Comparison of ENCODE assay signal across 8 cellular contexts in the genomic region with DNA sequence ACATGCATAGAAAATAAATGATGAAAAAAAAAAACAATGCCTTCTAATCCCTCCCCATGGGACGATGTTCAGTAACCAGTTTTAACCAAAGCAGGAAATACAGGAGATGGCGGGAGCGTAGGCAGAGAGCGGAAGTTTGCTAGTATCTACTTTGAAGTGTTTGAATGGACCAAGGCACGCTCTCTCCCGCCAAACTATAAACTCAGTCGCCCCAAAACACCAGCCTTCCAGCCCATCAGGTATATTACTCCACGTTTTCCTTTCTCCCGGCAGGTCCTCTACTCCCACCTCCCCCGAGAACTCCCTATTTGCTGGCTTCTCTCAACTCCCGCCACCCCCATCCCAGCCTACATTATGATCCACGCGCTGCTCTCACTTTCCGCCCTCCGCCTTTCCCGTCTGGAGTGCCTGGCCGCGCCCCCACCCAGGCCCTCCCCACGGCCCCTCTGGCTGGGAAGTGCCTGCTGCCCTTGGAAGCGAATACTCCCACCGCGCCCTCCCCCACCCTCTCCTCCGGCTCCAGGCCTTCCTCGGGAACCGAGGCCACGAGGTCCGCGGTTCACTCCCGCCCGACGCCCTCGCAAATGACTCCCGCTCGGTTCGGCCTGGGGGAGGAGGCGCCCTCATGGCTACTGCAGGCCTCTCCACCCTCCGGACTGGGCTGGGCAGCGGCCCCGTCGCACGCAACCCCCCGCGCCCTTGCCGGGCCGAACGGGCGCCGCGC. TPM values are rescaled to one million over a fixed set of nuclear protein-coding genes. Genes with fewer than 3 reads are reported as not detected.
A peak's percentile ranks its signal among the peaks of the same experiment; 100 is the strongest.
DNase-seq lines count a peak whose midpoint lies in the region; ATAC-seq and TF ChIP-seq lines count a peak whose summit lies in the region.

No MANE protein-coding gene starts in this region.

- in situ Hi-C loops in GM13976 (cut with MboI; ENCODE audit: low sequenced_read_pairs, unreplicated experiment), result no loop called here

- DNase-seq in GM13976 (ENCODE audit: low spot score), result peak; percentile 69
- DNase-seq in NCI-H1694 treated with DMSO at 0.1 percent for 48 hours (lab: John Stamatoyannopoulos, UW), result peak; percentile 31
- DNase-seq in T-helper 2 cell, result peak in 4 of 5 experiments; percentile 11 to 55 (median 30)
- peak; percentile 72 for DNase-seq in astrocyte of the hippocampus (ENCODE audit: low read depth, low spot score)
- peak; percentile 17 for DNase-seq in iPS DF 19.7 (ENCODE audit: low read depth, low spot score)
- DNase-seq in sciatic nerve (ENCODE audit: low spot score), result peak; percentile 72
- DNase-seq in cortex of kidney (lab: John Stamatoyannopoulos, UW), result no peak

- no peak for TF ChIP-seq CTCF in GM13976 (IDR thresholded peaks at IDR 0.05; ENCODE audit: borderline replicate concordance, control extremely low read depth, extremely low read depth, insufficient read depth, missing control alignments)

- peak; percentile 18 for ATAC-seq in HG02938 (IDR thresholded peaks at IDR 0.05; ENCODE audit: unreplicated experiment)
- peak; percentile 57 for ATAC-seq in sciatic nerve

- intact Hi-C loops in sciatic nerve (cut with DNase I), result no loop called here

RNA-seq across cellular contexts. Expression of gene DHX15, which starts 0.7 kb away (rescaled TPM):
- 131 TPM for total RNA-seq in sciatic nerve
